In genomic region chr5:14816999-14817761, GRCh38 we compare ENCODE assay signal across 8 cellular contexts. TPM values are rescaled to one million over a fixed set of nuclear protein-coding genes. Genes with fewer than 3 reads are reported as not detected.
DNase-seq lines count a peak whose midpoint lies in the region; ATAC-seq and TF ChIP-seq lines count a peak whose summit lies in the region.

No MANE protein-coding gene starts in this region.

- H3K4me1 Mint-ChIP-seq in brain, result peaks cover 20% of the 10 kb centered on the region

- no peaks in the 10 kb centered on the region for H3K27me3 ChIP-seq in BLaER1 treated with 17β-estradiol and CSF1 and Interleukin-3, amounts not matched to agents 10 nM and 100 nM
- H3K27me3 ChIP-seq in H7 (ENCODE audit: control insufficient read depth, insufficient read depth, low read length), result no peaks in the 10 kb centered on the region

- ATAC-seq in HG03103 (IDR thresholded peaks at IDR 0.05; ENCODE audit: low read depth, unreplicated experiment), result peak; percentile 58

- no peak for TF ChIP-seq CTCF in brain (conservative IDR thresholded peaks at IDR 0.05)

- H3K4me1 ChIP-seq in BLaER1 treated with 17β-estradiol and CSF1 and Interleukin-3, amounts not matched to agents 10 nM and 100 nM, result peaks cover 45 to 97% (median 70%) of the 10 kb centered on the region in 10 experiments

- no peaks in the 10 kb centered on the region for H3K9me3 Mint-ChIP-seq in brain

- H3K27ac ChIP-seq in BLaER1 treated with 17β-estradiol and CSF1 and Interleukin-3, amounts not matched to agents 10 nM and 100 nM, result peak overlapping the region in 6 of 11 experiments; percentile 24 to 45 (median 31); a peak in 8 of 22 replicates

- 0 out of 20 replicates have a peak overlapping the region, but pooled peaks of 1 of the 10 experiments have one; percentile 22 for H3K4me3 ChIP-seq in BLaER1 treated with 17β-estradiol and CSF1 and Interleukin-3, amounts not matched to agents 10 nM and 100 nM
- no peak overlapping the region for H3K4me3 ChIP-seq in H7 (ENCODE audit: insufficient read depth, low read depth, low read length)

- H3K4me3 Mint-ChIP-seq in brain, result peak overlapping the region in 1 of 5 experiments; percentile 8

- peaks cover 0 to 9% (median 0%) of the 10 kb centered on the region in 11 experiments; a peak in 5 of 22 replicates for H3K9me3 ChIP-seq in BLaER1 treated with 17β-estradiol and CSF1 and Interleukin-3, amounts not matched to agents 10 nM and 100 nM (replicated peaks in 1 of 11)

- no peak overlapping the region for H3K9ac ChIP-seq in BLaER1 treated with 17β-estradiol and CSF1 and Interleukin-3, amounts not matched to agents 10 nM and 100 nM

- peaks cover 0 to 32% (median 10%) of the 10 kb centered on the region in 11 experiments; a peak in 16 of 22 replicates for H3K36me3 ChIP-seq in BLaER1 treated with 17β-estradiol and CSF1 and Interleukin-3, amounts not matched to agents 10 nM and 100 nM
- no peaks in the 10 kb centered on the region for H3K36me3 ChIP-seq in H7 (replicated peaks; ENCODE audit: control insufficient read depth, insufficient read depth, low read length)

- peak overlapping the region in 10 of 11 experiments; percentile 18 to 68 (median 44); a peak in 19 of 22 replicates for H3K4me2 ChIP-seq in BLaER1 treated with 17β-estradiol and CSF1 and Interleukin-3, amounts not matched to agents 10 nM and 100 nM

- peaks cover 8% of the 10 kb centered on the region for H3K36me3 Mint-ChIP-seq in brain

- peaks cover 0 to 29% (median 0%) of the 10 kb centered on the region in 11 experiments; a peak in 7 of 22 replicates for H4K20me1 ChIP-seq in BLaER1 treated with 17β-estradiol and CSF1 and Interleukin-3, amounts not matched to agents 10 nM and 100 nM

- H3K27ac Mint-ChIP-seq in brain, result peak overlapping the region in 3 of 5 experiments; percentile 21 to 89 (median 73)

- DNase-seq in non-pigmented ciliary epithelial cell (ENCODE audit: low read depth) (peak; percentile 64), NCI-H2107 (lab: John Stamatoyannopoulos, UW) (no peak), H7 (no peak), midbrain (lab: John Stamatoyannopoulos, UW) (no peak), OCI-M1 (lab: John Stamatoyannopoulos, UW) (no peak)

- no peaks in the 10 kb centered on the region for H3K27me3 Mint-ChIP-seq in brain

RNA-seq across cellular contexts. Expression of gene ANKH, which starts 54.4 kb away (rescaled TPM):
- polyA plus RNA-seq in brain (ENCODE audit: insufficient read depth, low read depth, low replicate concordance), result 118 TPM
- total RNA-seq in H7 (2014; rRNA removed; shearing (Covaris generic)), result 1.6 and 6.5 TPM in 2 replicates
